Comparison of ENCODE assay signal across 1 cellular context in the genomic region with DNA sequence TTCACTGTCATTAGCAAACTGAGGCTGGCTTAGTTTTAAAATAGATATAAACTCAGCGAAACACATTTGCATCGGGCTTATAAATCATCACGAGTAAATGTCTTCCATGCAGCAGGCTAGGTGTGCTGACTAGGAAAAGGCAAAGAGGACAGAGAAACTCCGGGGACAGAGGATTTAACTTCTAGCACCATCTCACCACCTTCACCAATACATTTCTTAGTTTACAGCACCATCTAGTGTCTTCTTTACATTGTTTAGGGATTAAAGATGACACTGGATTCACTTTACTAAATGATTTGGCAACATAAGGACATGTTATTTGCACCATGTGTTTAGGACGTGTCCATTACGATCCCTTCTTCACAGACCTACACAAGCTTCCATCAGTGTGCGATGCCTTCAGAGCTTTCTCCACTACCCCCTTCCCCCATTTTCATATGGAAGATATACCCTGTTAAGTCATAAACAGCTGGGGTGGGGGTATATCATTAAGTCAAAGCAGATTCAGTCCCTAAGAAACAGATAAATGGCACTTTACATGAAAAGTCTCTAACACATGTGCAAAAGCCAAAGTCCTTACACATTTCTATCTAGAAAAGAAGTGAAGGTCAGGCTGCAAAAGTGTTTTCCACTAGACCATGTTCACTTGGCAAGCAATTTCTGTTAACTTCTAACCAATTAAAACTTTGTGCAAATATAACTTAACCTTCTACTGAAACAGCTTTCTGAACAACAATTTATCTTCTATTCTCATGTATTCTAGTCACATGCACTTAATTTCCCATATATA.
TF ChIP-seq lines count a peak whose summit lies in the region.

No MANE protein-coding gene starts in this region.

TF ChIP-seq in HCT116, 20 proteins besides CTCF, POLR2A, EP300 and RAD21 (continued from another document):
- no peak for TF ChIP-seq CEBPB (IDR thresholded peaks at IDR 0.05; ENCODE audit: low read depth)
